In the genomic region with DNA sequence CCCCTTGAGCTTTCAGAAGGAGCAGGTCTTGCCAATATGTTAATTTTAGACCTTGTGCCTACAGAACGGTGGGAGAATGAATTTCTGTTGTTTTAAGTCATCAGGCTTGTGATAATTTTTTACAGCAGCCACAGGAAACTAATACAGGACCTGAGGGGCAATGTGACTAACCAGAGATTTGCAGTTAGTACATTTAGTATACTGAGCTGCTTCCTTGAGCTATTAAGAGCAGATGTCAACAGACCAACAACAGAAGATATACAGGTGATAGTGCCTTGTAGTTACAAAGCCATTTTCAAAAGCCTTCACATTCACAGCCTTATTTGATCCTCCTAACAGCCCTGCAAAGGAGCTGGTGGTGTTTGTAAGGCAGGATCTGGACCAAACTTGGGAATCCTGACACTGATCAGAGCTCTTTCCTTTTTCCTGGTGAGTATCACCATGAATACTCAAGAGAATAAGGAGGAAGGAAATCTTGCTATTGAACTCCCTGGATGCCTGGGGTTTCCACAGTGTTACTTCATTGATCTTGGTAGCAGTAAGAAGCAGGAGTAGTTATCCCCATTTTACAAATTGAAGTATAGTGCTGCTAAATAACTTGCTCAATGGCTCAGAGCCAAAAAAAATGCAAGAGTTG, we compare ENCODE assay signal across 20 cellular contexts. TPM values are rescaled to one million over a fixed set of nuclear protein-coding genes. Genes with fewer than 3 reads are reported as not detected.
A peak's percentile ranks its signal among the peaks of the same experiment; 100 is the strongest.
DNase-seq lines count a peak whose midpoint lies in the region; ATAC-seq lines count a peak whose summit lies in the region.
"Had no signal": no experiment of that assay in that cellular context is flagged by ENCODE, and none has a peak within 500 bp of the region (broad histone marks: within the 10 kb centered on the region; RNA-seq: fewer than 3 reads in every experiment).

No MANE protein-coding gene starts in this region.

- CTCF ChIA-PET in activated CD4-positive, alpha-beta T cell treated with anti-CD3 and anti-CD28 coated beads for 36 hours (lab: Charles Lee): interaction anchor here (0.6 to 1.9 kb wide), 10 partner anchors 9 to 87 kb away, joined by 3 to 9 read pairs (median 4); no protein-coding TSS in a partner anchor

- H3K27ac ChIP-seq in HUES6 (ENCODE audit: low read depth, low read length): peak overlapping the region; percentile 93
- H3K27ac ChIP-seq: A549 had no signal

- H3K27me3 Mint-ChIP-seq in activated CD4-positive, alpha-beta T cell treated with anti-CD3 and anti-CD28 coated beads for 36 hours: no peaks in the 10 kb centered on the region
- H3K27me3 Mint-ChIP-seq in activated naive CD8-positive, alpha-beta T cell: no peaks in the 10 kb centered on the region
- no peaks in the 10 kb centered on the region for H3K27me3 Mint-ChIP-seq in naive B cell

- H3K4me3 Mint-ChIP-seq in activated CD4-positive, alpha-beta T cell treated with anti-CD3 and anti-CD28 coated beads for 36 hours: no peak overlapping the region
- H3K4me3 Mint-ChIP-seq in activated naive CD8-positive, alpha-beta T cell: no peak overlapping the region
- peak overlapping the region in 7 of 8 donors; percentile 68 to 85 (median 81) for H3K4me3 Mint-ChIP-seq in naive B cell

- H3K9ac ChIP-seq in HUES6 (ENCODE audit: low read length): peak overlapping the region; percentile 58

- H3K27me3 ChIP-seq in HUES6 (ENCODE audit: control insufficient read depth, insufficient read depth, low read length): no peaks in the 10 kb centered on the region

- ATAC-seq in activated CD4-positive, alpha-beta T cell treated with anti-CD3 and anti-CD28 coated beads for 36 hours: no peak
- ATAC-seq in naive B cell (ENCODE audit: low read depth in 2 of 2) (no peak), HG02938 (IDR thresholded peaks at IDR 0.05; ENCODE audit: unreplicated experiment) (no peak), GM18873 (IDR thresholded peaks at IDR 0.05; ENCODE audit: low FRiP score, unreplicated experiment) (no peak)
- ATAC-seq: A549; activated CD4-positive, CD25-positive, alpha-beta regulatory T cell treated with anti-CD3 and anti-CD28 coated beads, Interleukin-2, amount 50 U/mL, for 24 hours had no signal

- DNase-seq in activated CD4-positive, alpha-beta T cell treated with anti-CD3 and anti-CD28 coated beads for 36 hours: no peak
- no peak for DNase-seq in activated CD4-positive, alpha-beta T cell treated with anti-CD3 and anti-CD28 coated beads, Interleukin-2, amount 50 U/mL, for 48 hours
- no peak for DNase-seq in naive B cell
- no peak for DNase-seq in AG20443 (ENCODE audit: low spot score)
- DNase-seq: activated T-cell treated with anti-CD3 and anti-CD28 coated beads, Interleukin-2, amount 50 U/mL, for 1 hour; aorta; DMS 273 treated with DMSO at 0.1 percent for 48 hours; erythroblast; heart left ventricle; NCI-H1930; NCI-H526 treated with DMSO at 0.1 percent for 48 hours; right cardiac atrium; stimulated activated CD8-positive, alpha-beta memory T cell treated with anti-CD3 and anti-CD28 coated beads, Interleukin-4, amount 100 ng/mL, for 48 hours had no signal

- H3K4me1 Mint-ChIP-seq in activated CD4-positive, alpha-beta T cell treated with anti-CD3 and anti-CD28 coated beads for 36 hours: peaks cover 80% of the 10 kb centered on the region
- peaks cover 72% of the 10 kb centered on the region for H3K4me1 Mint-ChIP-seq in activated naive CD8-positive, alpha-beta T cell (ENCODE audit: low read depth)
- peaks cover 72 to 85% (median 74%) of the 10 kb centered on the region in 3 donors for H3K4me1 Mint-ChIP-seq in naive B cell

- POLR2A ChIA-PET in activated CD4-positive, alpha-beta T cell treated with anti-CD3 and anti-CD28 coated beads for 36 hours (lab: Charles Lee): interaction anchor here (0.6 kb wide), 1 partner anchor 27 kb away, joined by 3 read pairs; no protein-coding TSS in a partner anchor

- peak overlapping the region; percentile 4 for H3K27ac Mint-ChIP-seq in activated CD4-positive, alpha-beta T cell treated with anti-CD3 and anti-CD28 coated beads for 36 hours
- H3K27ac Mint-ChIP-seq in activated naive CD8-positive, alpha-beta T cell: peak overlapping the region; percentile 56
- H3K27ac Mint-ChIP-seq in naive B cell: peak overlapping the region; percentile 27 to 97 (median 94)

- H3K4me3 ChIP-seq in HUES6 (ENCODE audit: low read depth, low read length): no peak overlapping the region; the same call in 1 of the 2 replicates
- H3K4me3 ChIP-seq: A549, heart left ventricle had no signal

- H3K36me3 ChIP-seq in HUES6 (ENCODE audit: control insufficient read depth, insufficient read depth, low read length): no peaks in the 10 kb centered on the region
- H3K36me3 ChIP-seq: heart left ventricle had no signal

- H3K4me1 ChIP-seq in HUES6 (ENCODE audit: control insufficient read depth, insufficient read depth, low read length): peaks cover 43% of the 10 kb centered on the region
- H3K4me1 ChIP-seq: A549 had no signal

- peaks cover 17% of the 10 kb centered on the region for H3K36me3 Mint-ChIP-seq in activated CD4-positive, alpha-beta T cell treated with anti-CD3 and anti-CD28 coated beads for 36 hours (ENCODE audit: low read depth)
- H3K36me3 Mint-ChIP-seq in activated naive CD8-positive, alpha-beta T cell: peaks cover 5% of the 10 kb centered on the region
- H3K36me3 Mint-ChIP-seq in naive B cell: peaks cover 0 to 3% of the 10 kb centered on the region in 2 donors

- no peaks in the 10 kb centered on the region for H3K9me3 Mint-ChIP-seq in activated CD4-positive, alpha-beta T cell treated with anti-CD3 and anti-CD28 coated beads for 36 hours (ENCODE audit: low read depth)
- no peaks in the 10 kb centered on the region for H3K9me3 Mint-ChIP-seq in activated naive CD8-positive, alpha-beta T cell (ENCODE audit: low read depth)
- no peaks in the 10 kb centered on the region for H3K9me3 Mint-ChIP-seq in naive B cell

- intact Hi-C loops in activated CD4-positive, alpha-beta T cell treated with anti-CD3 and anti-CD28 coated beads for 36 hours (cut with DNase I, micrococcal nuclease): no loop called here

- no peaks in the 10 kb centered on the region for H3K9me3 ChIP-seq in HUES6 (ENCODE audit: control insufficient read depth, insufficient read depth, low read depth, low read length)
- H3K9me3 ChIP-seq: A549, heart left ventricle had no signal

RNA-seq across cellular contexts. Expression of a gene that starts 4.7 kb away (rescaled TPM):
- total RNA-seq in activated CD4-positive, alpha-beta T cell treated with anti-CD3 and anti-CD28 coated beads for 36 hours: 100 to 1,000 TPM; 103 to 108 TPM
- 10 to 100 TPM; 18.9 to 36.6 (median 23.0) TPM for polyA plus RNA-seq in naive B cell (ENCODE audit: low read depth in 6 of 6)
- polyA plus RNA-seq: A549, aorta, neural cell had no signal

Comparison
In these comparisons a context has a peak if more than half of its experiments do, and no peak if none do; other contexts are left out.
1. H3K27ac Mint-ChIP-seq: peak in every context shown above with its lines; median percentile 94 in naive B cell; 56 in activated naive CD8-positive, alpha-beta T cell; 4 in activated CD4-positive, alpha-beta T cell treated with anti-CD3 and anti-CD28 coated beads for 36 hours.
2. H3K4me3 Mint-ChIP-seq: peak in naive B cell (7 of 8); none in activated CD4-positive, alpha-beta T cell treated with anti-CD3 and anti-CD28 coated beads for 36 hours (single experiment) and activated naive CD8-positive, alpha-beta T cell (single experiment).